Comparison of ENCODE assay signal across 2 cellular contexts in the genomic region with DNA sequence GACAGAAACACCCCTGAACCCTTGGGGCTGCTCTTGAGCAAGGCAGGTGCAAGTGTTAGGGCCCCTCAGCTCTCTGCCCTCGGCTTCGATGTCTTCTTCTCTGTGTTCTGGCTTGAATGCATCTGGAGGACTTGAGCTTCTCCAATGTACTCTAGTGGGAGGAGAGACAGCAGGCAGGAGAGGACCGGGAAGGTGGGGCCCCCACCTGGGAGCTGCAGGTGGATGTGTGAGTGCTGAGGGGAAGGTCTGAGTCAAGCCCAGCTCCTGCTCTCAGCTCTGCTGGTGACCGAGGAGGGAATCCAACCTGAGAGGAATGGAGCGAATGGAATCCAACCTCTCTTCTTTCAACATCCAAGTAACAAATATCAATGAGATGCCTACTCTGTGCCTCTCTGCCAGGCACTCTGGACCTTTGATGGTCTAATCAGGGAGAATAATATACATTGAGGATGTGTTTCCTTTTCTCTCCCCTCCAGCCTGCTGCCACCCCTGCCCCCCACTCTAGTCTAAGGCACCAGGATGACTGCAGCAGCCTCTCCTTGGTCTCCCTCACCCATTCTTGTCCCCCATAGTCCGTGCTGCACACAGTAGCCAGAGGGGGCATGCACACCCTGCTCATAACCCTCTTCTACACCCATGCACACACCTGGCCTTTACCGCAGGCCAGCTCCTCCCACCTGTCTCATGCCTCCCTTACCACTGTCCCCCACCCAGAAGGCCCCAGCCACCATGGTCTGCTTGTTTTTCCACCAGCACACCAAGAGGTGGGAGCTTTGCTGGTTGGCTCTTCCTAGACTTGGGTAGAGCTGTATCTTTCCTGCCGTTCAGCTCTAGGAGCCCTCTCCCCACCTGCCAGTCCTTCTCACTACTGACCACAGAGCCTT.
TF ChIP-seq lines count a peak whose summit lies in the region.

No MANE protein-coding gene starts in this region.

TF ChIP-seq in K562, 482 proteins besides CTCF, POLR2A, EP300 and RAD21:
- TF ChIP-seq, protein P1, sequence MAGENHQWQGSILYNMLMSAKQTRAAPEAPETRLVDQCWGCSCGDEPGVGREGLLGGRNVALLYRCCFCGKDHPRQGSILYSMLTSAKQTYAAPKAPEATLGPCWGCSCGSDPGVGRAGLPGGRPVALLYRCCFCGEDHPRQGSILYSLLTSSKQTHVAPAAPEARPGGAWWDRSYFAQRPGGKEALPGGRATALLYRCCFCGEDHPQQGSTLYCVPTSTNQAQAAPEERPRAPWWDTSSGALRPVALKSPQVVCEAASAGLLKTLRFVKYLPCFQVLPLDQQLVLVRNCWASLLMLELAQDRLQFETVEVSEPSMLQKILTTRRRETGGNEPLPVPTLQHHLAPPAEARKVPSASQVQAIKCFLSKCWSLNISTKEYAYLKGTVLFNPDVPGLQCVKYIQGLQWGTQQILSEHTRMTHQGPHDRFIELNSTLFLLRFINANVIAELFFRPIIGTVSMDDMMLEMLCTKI (IDR thresholded peaks at IDR 0.05; ENCODE audit: partially characterized antibody): no peak
- TF ChIP-seq, protein P2, sequence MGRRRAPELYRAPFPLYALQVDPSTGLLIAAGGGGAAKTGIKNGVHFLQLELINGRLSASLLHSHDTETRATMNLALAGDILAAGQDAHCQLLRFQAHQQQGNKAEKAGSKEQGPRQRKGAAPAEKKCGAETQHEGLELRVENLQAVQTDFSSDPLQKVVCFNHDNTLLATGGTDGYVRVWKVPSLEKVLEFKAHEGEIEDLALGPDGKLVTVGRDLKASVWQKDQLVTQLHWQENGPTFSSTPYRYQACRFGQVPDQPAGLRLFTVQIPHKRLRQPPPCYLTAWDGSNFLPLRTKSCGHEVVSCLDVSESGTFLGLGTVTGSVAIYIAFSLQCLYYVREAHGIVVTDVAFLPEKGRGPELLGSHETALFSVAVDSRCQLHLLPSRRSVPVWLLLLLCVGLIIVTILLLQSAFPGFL (CRISPR knock-in tag; IDR thresholded peaks at IDR 0.05): no peak
- TF ChIP-seq, protein P3, sequence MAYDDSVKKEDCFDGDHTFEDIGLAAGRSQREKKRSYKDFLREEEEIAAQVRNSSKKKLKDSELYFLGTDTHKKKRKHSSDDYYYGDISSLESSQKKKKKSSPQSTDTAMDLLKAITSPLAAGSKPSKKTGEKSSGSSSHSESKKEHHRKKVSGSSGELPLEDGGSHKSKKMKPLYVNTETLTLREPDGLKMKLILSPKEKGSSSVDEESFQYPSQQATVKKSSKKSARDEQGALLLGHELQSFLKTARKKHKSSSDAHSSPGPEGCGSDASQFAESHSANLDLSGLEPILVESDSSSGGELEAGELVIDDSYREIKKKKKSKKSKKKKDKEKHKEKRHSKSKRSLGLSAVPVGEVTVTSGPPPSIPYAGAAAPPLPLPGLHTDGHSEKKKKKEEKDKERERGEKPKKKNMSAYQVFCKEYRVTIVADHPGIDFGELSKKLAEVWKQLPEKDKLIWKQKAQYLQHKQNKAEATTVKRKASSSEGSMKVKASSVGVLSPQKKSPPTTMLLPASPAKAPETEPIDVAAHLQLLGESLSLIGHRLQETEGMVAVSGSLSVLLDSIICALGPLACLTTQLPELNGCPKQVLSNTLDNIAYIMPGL (CRISPR knock-in tag; IDR thresholded peaks at IDR 0.05): no peak
TF ChIP-seq in K562: peak in this region for 0.

TF ChIP-seq in HEK293T, 16 proteins besides CTCF, POLR2A, EP300 and RAD21:
- TF ChIP-seq SUZ12 (IDR thresholded peaks at IDR 0.05) (no peak), CTBP1 (IDR thresholded peaks at IDR 0.05; ENCODE audit: borderline replicate concordance) (no peak), ARNT (IDR thresholded peaks at IDR 0.05) (no peak), FOXK2 (IDR thresholded peaks at IDR 0.05) (no peak), SP1 (IDR thresholded peaks at IDR 0.05) (no peak), ELF4 (IDR thresholded peaks at IDR 0.05) (no peak), FOXA1 (IDR thresholded peaks at IDR 0.05) (no peak)
- TF ChIP-seq, protein P4, sequence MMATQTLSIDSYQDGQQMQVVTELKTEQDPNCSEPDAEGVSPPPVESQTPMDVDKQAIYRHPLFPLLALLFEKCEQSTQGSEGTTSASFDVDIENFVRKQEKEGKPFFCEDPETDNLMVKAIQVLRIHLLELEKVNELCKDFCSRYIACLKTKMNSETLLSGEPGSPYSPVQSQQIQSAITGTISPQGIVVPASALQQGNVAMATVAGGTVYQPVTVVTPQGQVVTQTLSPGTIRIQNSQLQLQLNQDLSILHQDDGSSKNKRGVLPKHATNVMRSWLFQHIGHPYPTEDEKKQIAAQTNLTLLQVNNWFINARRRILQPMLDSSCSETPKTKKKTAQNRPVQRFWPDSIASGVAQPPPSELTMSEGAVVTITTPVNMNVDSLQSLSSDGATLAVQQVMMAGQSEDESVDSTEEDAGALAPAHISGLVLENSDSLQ (IDR thresholded peaks at IDR 0.05): no peak
TF ChIP-seq in HEK293T: peak in this region for 0.
